In the genomic region with DNA sequence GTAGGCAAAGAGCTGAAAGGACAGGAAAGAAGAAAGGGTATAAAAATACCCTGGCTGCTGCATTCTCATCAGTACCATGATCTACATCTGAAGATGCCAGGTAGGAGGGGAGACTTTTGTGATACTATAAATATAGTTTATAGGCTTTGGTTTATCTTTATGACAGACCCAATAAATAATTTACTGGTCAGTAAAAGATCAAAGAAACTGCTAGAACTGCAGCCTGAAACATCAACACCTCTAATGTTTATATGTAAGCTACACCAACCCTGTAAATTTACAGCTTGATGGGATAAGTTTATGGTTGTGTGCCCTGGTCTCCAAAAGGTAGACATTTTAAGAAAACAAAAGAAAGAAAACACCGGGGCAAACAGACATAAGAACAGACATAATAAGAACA, we compare ENCODE assay signal across 22 cellular contexts.
DNase-seq lines count a peak whose midpoint lies in the region; ATAC-seq and TF ChIP-seq lines count a peak whose summit lies in the region.
"Had no signal": no experiment of that assay in that cellular context is flagged by ENCODE, and none has a peak within 500 bp of the region (broad histone marks: within the 10 kb centered on the region; RNA-seq: fewer than 3 reads in every experiment).

No MANE protein-coding gene starts in this region.

- H3K4me3 Mint-ChIP-seq in glutamatergic neuron (ENCODE audit: unreplicated experiment) (peak overlapping the region; percentile 76), nephron (no peak overlapping the region), type B pancreatic cell (no peak overlapping the region)
- no peak overlapping the region for H3K4me3 Mint-ChIP-seq in activated CD8-positive, alpha-beta T cell treated with anti-CD3 and anti-CD28 coated beads for 36 hours
- H3K4me3 Mint-ChIP-seq: CD4-positive, alpha-beta T cell; HFFc6 had no signal

- intact Hi-C loops in activated CD8-positive, alpha-beta T cell treated with anti-CD3 and anti-CD28 coated beads for 36 hours (cut with micrococcal nuclease), result no loop called here

- CTCF ChIA-PET in activated CD8-positive, alpha-beta T cell treated with anti-CD3 and anti-CD28 coated beads for 36 hours (lab: Charles Lee), result no interaction called here

- no peak for TF ChIP-seq POLR2A in erythroblast (IDR thresholded peaks at IDR 0.05; ENCODE audit: low read length)

- POLR2A ChIA-PET in activated CD8-positive, alpha-beta T cell treated with anti-CD3 and anti-CD28 coated beads for 36 hours (lab: Charles Lee), result no interaction called here

- peaks cover 71% of the 10 kb centered on the region for H3K4me1 Mint-ChIP-seq in glutamatergic neuron (ENCODE audit: low read depth, unreplicated experiment)
- peaks cover 39% of the 10 kb centered on the region for H3K4me1 Mint-ChIP-seq in nephron
- H3K4me1 Mint-ChIP-seq in type B pancreatic cell (ENCODE audit: unreplicated experiment), result peaks cover 29% of the 10 kb centered on the region
- no peaks in the 10 kb centered on the region for H3K4me1 Mint-ChIP-seq in activated CD8-positive, alpha-beta T cell treated with anti-CD3 and anti-CD28 coated beads for 36 hours (ENCODE audit: low read depth)

- H3K27me3 Mint-ChIP-seq in glutamatergic neuron (ENCODE audit: unreplicated experiment), result peaks cover 23% of the 10 kb centered on the region
- peaks cover 12% of the 10 kb centered on the region for H3K27me3 Mint-ChIP-seq in nephron (ENCODE audit: low read depth)
- H3K27me3 Mint-ChIP-seq in type B pancreatic cell, result peaks cover 29% of the 10 kb centered on the region
- H3K27me3 Mint-ChIP-seq in activated CD8-positive, alpha-beta T cell treated with anti-CD3 and anti-CD28 coated beads for 36 hours, result peaks cover 8% of the 10 kb centered on the region

- H3K27ac Mint-ChIP-seq in glutamatergic neuron (ENCODE audit: unreplicated experiment) (peak overlapping the region; percentile 98), nephron (peak overlapping the region in 2 of 3 experiments; percentile 47), type B pancreatic cell (peak overlapping the region; percentile 22)
- no peak overlapping the region for H3K27ac Mint-ChIP-seq in activated CD8-positive, alpha-beta T cell treated with anti-CD3 and anti-CD28 coated beads for 36 hours
- H3K27ac Mint-ChIP-seq: CD4-positive, alpha-beta T cell; HFFc6 had no signal

- DNase-seq in LoVo (ENCODE audit: low spot score) (peak; percentile 54), glutamatergic neuron (no peak), type B pancreatic cell (ENCODE audit: extremely low spot score, unreplicated experiment) (no peak), GM19240 (ENCODE audit: insufficient read length, low spot score) (no peak), erythroblast (lab: John Stamatoyannopoulos, UW) (no peak)
- no peak for DNase-seq in activated CD8-positive, alpha-beta T cell treated with anti-CD3 and anti-CD28 coated beads for 36 hours
- DNase-seq: ACHN; CD4-positive, alpha-beta T cell; COR-L47; DND-41; HFFc6; NCI-H1436 treated with DMSO at 0.1 percent for 48 hours; NCI-H1930; NCI-H2227 treated with DMSO at 0.1 percent for 48 hours; NCI-H774; SIG-M5 had no signal

- H3K36me3 Mint-ChIP-seq in glutamatergic neuron (ENCODE audit: unreplicated experiment) (no peaks in the 10 kb centered on the region), nephron (ENCODE audit: low read depth) (no peaks in the 10 kb centered on the region), type B pancreatic cell (no peaks in the 10 kb centered on the region)
- no peaks in the 10 kb centered on the region for H3K36me3 Mint-ChIP-seq in activated CD8-positive, alpha-beta T cell treated with anti-CD3 and anti-CD28 coated beads for 36 hours (ENCODE audit: low read depth)

- H3K9me3 Mint-ChIP-seq in glutamatergic neuron (ENCODE audit: unreplicated experiment), result peaks cover 19% of the 10 kb centered on the region
- H3K9me3 Mint-ChIP-seq in nephron, result no peaks in the 10 kb centered on the region
- H3K9me3 Mint-ChIP-seq in type B pancreatic cell, result no peaks in the 10 kb centered on the region
- no peaks in the 10 kb centered on the region for H3K9me3 Mint-ChIP-seq in activated CD8-positive, alpha-beta T cell treated with anti-CD3 and anti-CD28 coated beads for 36 hours
- H3K9me3 Mint-ChIP-seq: CD4-positive, alpha-beta T cell had no signal

- ATAC-seq in activated CD8-positive, alpha-beta T cell treated with anti-CD3 and anti-CD28 coated beads for 36 hours, result no peak
- ATAC-seq in HG03159 (IDR thresholded peaks at IDR 0.05; ENCODE audit: unreplicated experiment), result no peak
- ATAC-seq: GM12878, HepG2, K562, Panc1 had no signal

- TF ChIP-seq CTCF in glutamatergic neuron (IDR thresholded peaks at IDR 0.05; ENCODE audit: partially characterized antibody, unreplicated experiment), result no peak
- no peak for TF ChIP-seq CTCF in nephron (IDR thresholded peaks at IDR 0.05; ENCODE audit: unreplicated experiment in 3 of 3)
- TF ChIP-seq CTCF in type B pancreatic cell (conservative IDR thresholded peaks at IDR 0.05), result no peak
- TF ChIP-seq CTCF in activated CD8-positive, alpha-beta T cell treated with anti-CD3 and anti-CD28 coated beads for 36 hours (IDR thresholded peaks at IDR 0.05), result no peak
